ENCODE assay signal across 6 cellular contexts in the genomic region with DNA sequence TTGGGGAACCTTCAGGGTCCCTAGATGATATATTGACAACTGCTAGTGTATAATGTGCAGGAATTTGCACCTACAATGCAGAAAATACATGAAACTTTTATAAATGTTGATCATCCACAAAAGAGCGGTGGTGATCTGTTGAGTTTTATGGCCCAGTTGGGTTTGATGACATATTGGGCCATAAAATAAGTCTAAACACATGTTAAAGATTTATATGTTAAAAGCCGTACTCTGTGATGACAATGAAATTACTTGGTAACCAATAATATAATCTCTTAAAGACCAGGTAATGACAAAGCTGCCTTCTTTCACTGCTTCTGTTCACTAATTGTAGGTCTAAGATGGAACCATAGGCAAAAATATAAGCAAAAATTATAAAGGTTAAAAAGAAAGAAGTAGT.
"Had no signal": no experiment of that assay in that cellular context is flagged by ENCODE, and none has a peak within 500 bp of the region (broad histone marks: within the 10 kb centered on the region; RNA-seq: fewer than 3 reads in every experiment).

No MANE protein-coding gene starts in this region.

- DNase-seq: H9, HCEC 1CT, IMR-90, KG1 had no signal

- ATAC-seq: GM23338, K562 had no signal

- H3K9me3 Mint-ChIP-seq: GM23338, H9 had no signal

- H3K4me3 ChIP-seq: GM23338, K562 had no signal

- H3K27ac Mint-ChIP-seq: GM23338, H9 had no signal

- H3K4me3 Mint-ChIP-seq: GM23338, H9 had no signal
